Comparison of ENCODE assay signal across 11 cellular contexts in the genomic region with DNA sequence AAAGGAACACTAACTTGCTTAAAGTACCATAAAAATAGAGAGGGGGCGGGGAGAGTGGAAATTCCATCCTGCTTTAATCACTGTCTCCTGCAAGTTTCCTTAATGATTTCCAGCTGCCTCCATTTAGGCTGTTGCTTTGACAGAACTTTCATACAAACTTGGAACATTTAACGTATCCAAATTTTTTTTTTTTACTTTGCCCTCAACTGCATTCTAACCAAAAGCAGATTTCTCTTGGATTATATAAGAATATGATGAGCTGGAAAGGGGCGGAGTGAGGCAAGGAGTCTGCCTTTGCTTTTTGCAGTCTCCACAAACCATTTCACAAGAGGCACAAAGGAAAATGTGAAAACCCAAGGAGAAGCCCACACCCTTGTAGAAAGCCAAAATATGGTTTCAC. TPM values are rescaled to one million over a fixed set of nuclear protein-coding genes. Genes with fewer than 3 reads are reported as not detected.
DNase-seq lines count a peak whose midpoint lies in the region; ATAC-seq and TF ChIP-seq lines count a peak whose summit lies in the region.
"Had no signal": no experiment of that assay in that cellular context is flagged by ENCODE, and none has a peak within 500 bp of the region (broad histone marks: within the 10 kb centered on the region; RNA-seq: fewer than 3 reads in every experiment).

No MANE protein-coding gene starts in this region.

- POLR2A ChIA-PET in AG04450 (lab: Yijun Ruan, JAX): interaction anchor here (0.6 to 2.0 kb wide), 9 partner anchors 20 to 65 kb away, joined by 3 to 14 read pairs (median 7); partner anchors contain the start of gene COL1A2

- no peak for TF ChIP-seq CTCF in AG04450 (IDR thresholded peaks at IDR 0.05; ENCODE audit: low read depth, low read length)
- no peak for TF ChIP-seq CTCF in fibroblast of villous mesenchyme (IDR thresholded peaks at IDR 0.05; ENCODE audit: insufficient read depth, low read depth, low read length)
- no peak for TF ChIP-seq CTCF in osteoblast (IDR thresholded peaks at IDR 0.05; ENCODE audit: extremely low read depth, low read depth, low read length)
- TF ChIP-seq CTCF in Peyer's patch (IDR thresholded peaks at IDR 0.05): no peak

- CTCF ChIA-PET in AG04450 (lab: Charles Lee): interaction anchor here (1.4 to 1.8 kb wide), 2 partner anchors 47 to 52 kb away, joined by 6 read pairs; no protein-coding TSS in a partner anchor

- peak; percentile 85 for DNase-seq in AG04450 (ENCODE audit: low read depth, low spot score)
- peak; percentile 76 to 89 for DNase-seq in SJSA1 (ENCODE audit: low read depth in 1 of 2, low spot score in 2 of 2)
- peak; percentile 93 for DNase-seq in fibroblast of villous mesenchyme (ENCODE audit: low read depth)
- peak; percentile 74 for DNase-seq in osteoblast (ENCODE audit: insufficient read length, low spot score, missing footprints)
- no peak for DNase-seq in NCI-H1092 treated with DMSO at 0.1 percent for 48 hours (lab: John Stamatoyannopoulos, UW)
- no peak for DNase-seq in LoVo (ENCODE audit: low spot score)
- DNase-seq in Peyer's patch: no peak
- DNase-seq: effector memory CD4-positive, alpha-beta T cell had no signal

- H3K79me2 ChIP-seq in osteoblast (ENCODE audit: insufficient read depth, low read length): no peaks in the 10 kb centered on the region

- H3K27me3 ChIP-seq in AG04450 (ENCODE audit: control insufficient read depth, insufficient read depth, low read length) (no peaks in the 10 kb centered on the region), SJSA1 (replicated peaks) (no peaks in the 10 kb centered on the region), osteoblast (ENCODE audit: insufficient read depth, low read length) (no peaks in the 10 kb centered on the region), Peyer's patch (no peaks in the 10 kb centered on the region)
- H3K27me3 ChIP-seq: BLaER1 had no signal

- H4K20me1 ChIP-seq in osteoblast (ENCODE audit: insufficient read depth, low read length): no peaks in the 10 kb centered on the region
- H4K20me1 ChIP-seq: BLaER1 had no signal

- H3K4me1 ChIP-seq in SJSA1 (replicated peaks) (peaks cover 51% of the 10 kb centered on the region), osteoblast (ENCODE audit: insufficient read depth, low read length) (peaks cover 47% of the 10 kb centered on the region), Peyer's patch (no peaks in the 10 kb centered on the region)
- H3K4me1 ChIP-seq: BLaER1 had no signal

- H2AFZ ChIP-seq in osteoblast (ENCODE audit: low read length): no peak overlapping the region

- TF ChIP-seq POLR2A in Peyer's patch (IDR thresholded peaks at IDR 0.05): no peak

- H3K36me3 ChIP-seq in SJSA1 (no peaks in the 10 kb centered on the region), osteoblast (ENCODE audit: insufficient read depth, low read length) (no peaks in the 10 kb centered on the region), Peyer's patch (no peaks in the 10 kb centered on the region)
- H3K36me3 ChIP-seq: BLaER1 had no signal

- no peak for ATAC-seq in HG03457 (IDR thresholded peaks at IDR 0.05; ENCODE audit: unreplicated experiment)
- ATAC-seq: GM12878 had no signal

- H3K4me3 ChIP-seq in AG04450 (ENCODE audit: low read depth, low read length): peak overlapping the region; percentile 14; the same call in 1 of the 2 replicates
- H3K4me3 ChIP-seq in SJSA1: no peak overlapping the region
- H3K4me3 ChIP-seq in fibroblast of villous mesenchyme (ENCODE audit: low read depth, low read length): no peak overlapping the region
- H3K4me3 ChIP-seq in osteoblast (ENCODE audit: insufficient read depth, low read length): peak overlapping the region; percentile 7
- H3K4me3 ChIP-seq in Peyer's patch: no peak overlapping the region
- H3K4me3 ChIP-seq: BLaER1, GM12878 had no signal

- H3K27ac ChIP-seq in AG04450 (ENCODE audit: low read depth, low read length) (peak overlapping the region; percentile 25), SJSA1 (peak overlapping the region; percentile 70), osteoblast (ENCODE audit: low read depth, low read length) (peak overlapping the region; percentile 61), Peyer's patch (peak overlapping the region in 2 of 4 donors; percentile 33 to 55)
- H3K27ac ChIP-seq: BLaER1 had no signal

- H3K9me3 ChIP-seq in AG04450 (ENCODE audit: control insufficient read depth, insufficient read depth, low read length) (no peaks in the 10 kb centered on the region), SJSA1 (replicated peaks) (no peaks in the 10 kb centered on the region), osteoblast (ENCODE audit: low read depth, low read length) (no peaks in the 10 kb centered on the region), Peyer's patch (no peaks in the 10 kb centered on the region)
- H3K9me3 ChIP-seq: BLaER1 had no signal

- H3K4me2 ChIP-seq in osteoblast (ENCODE audit: insufficient read depth, low read length): peak overlapping the region; percentile 67
- H3K4me2 ChIP-seq: BLaER1 had no signal

RNA-seq across cellular contexts. Expression of gene COL1A2, which starts 46.6 kb away (rescaled TPM):
- 4,545 and 4,815 TPM in 2 replicates for polyA plus RNA-seq in AG04450 (2011; rRNA removed)
- polyA minus RNA-seq in AG04450 (2011; rRNA and poly(A)+ RNA removed): 1,782 and 1,823 TPM in 2 replicates
- 2,203 and 4,473 TPM in 2 replicates for total RNA-seq in SJSA1 (2014; rRNA removed; shearing (Covaris generic))
- total RNA-seq in fibroblast of villous mesenchyme (2,828 and 5,152 TPM in 2 replicates), osteoblast (8,305 and 11,912 TPM in 2 replicates), Peyer's patch (100 to 1,000 TPM in 1 of 4 donors, 10 to 100 TPM in 3; 28.0 to 404 (median 59.1) TPM)

Comparison
In these comparisons a context has a peak if more than half of its experiments do, and no peak if none do; other contexts are left out.
1. DNase-seq: peak in AG04450 (single experiment), SJSA1 (2 of 2), fibroblast of villous mesenchyme (single experiment) and osteoblast (single experiment); none in NCI-H1092 treated with DMSO at 0.1 percent for 48 hours (single experiment), LoVo (single experiment) and Peyer's patch (0 of 3).
2. H3K4me3 ChIP-seq: peak in AG04450 (single experiment) and osteoblast (single experiment); none in SJSA1 (single experiment), fibroblast of villous mesenchyme (single experiment) and Peyer's patch (0 of 4).